9 cellular contexts compared by ENCODE assay signal in genomic region chr6:167700199-167700598, GRCh38.
DNase-seq lines count a peak whose midpoint lies in the region; ATAC-seq, FAIRE-seq and TF ChIP-seq lines count a peak whose summit lies in the region.
"Had no signal": no experiment of that assay in that cellular context is flagged by ENCODE, and none has a peak within 500 bp of the region (broad histone marks: within the 10 kb centered on the region; RNA-seq: fewer than 3 reads in every experiment).

No MANE protein-coding gene starts in this region.

- no peaks in the 10 kb centered on the region for H3K9me3 Mint-ChIP-seq in natural killer cell

- POLR2A ChIA-PET in A673 (lab: Charles Lee; ENCODE audit: low non-redundant PET): no interaction called here

- H3K27ac Mint-ChIP-seq in natural killer cell: no peak overlapping the region

- peak overlapping the region; percentile 88 for H3K27ac ChIP-seq in A673 (ENCODE audit: low read depth, low read length, poor library complexity, severe bottlenecking)
- H3K27ac ChIP-seq in coronary artery: no peak overlapping the region

- H3K4me1 ChIP-seq in A673 (ENCODE audit: insufficient read depth, low read length, poor library complexity, severe bottlenecking) (peaks cover 37% of the 10 kb centered on the region), HAP-1 (peaks cover 18% of the 10 kb centered on the region)

- intact Hi-C loops in A673 (cut with micrococcal nuclease; ENCODE audit: unreplicated experiment) (no loop called here), natural killer cell (cut with micrococcal nuclease) (no loop called here)

- in situ Hi-C loops in HAP-1 (cut with MboI; ENCODE audit: low sequenced_read_pairs): no loop called here

- H3K36me3 Mint-ChIP-seq in natural killer cell: peaks cover 7% of the 10 kb centered on the region

- H3K27me3 ChIP-seq in A673 (replicated peaks; ENCODE audit: insufficient read depth, low read depth, low read length, poor library complexity) (no peaks in the 10 kb centered on the region), HAP-1 (ENCODE audit: low read depth) (no peaks in the 10 kb centered on the region)

- no peak for TF ChIP-seq POLR2A in GM12891 (IDR thresholded peaks at IDR 0.05; ENCODE audit: low read depth, low read length)

- peaks cover 21 to 24% of the 10 kb centered on the region in 2 donors for H3K4me1 Mint-ChIP-seq in natural killer cell

- H3K9me3 ChIP-seq in A673 (ENCODE audit: low read depth, low read length, poor library complexity, severe bottlenecking): no peaks in the 10 kb centered on the region
- no peaks in the 10 kb centered on the region for H3K9me3 ChIP-seq in HAP-1

- TF ChIP-seq CTCF in A673 (conservative IDR thresholded peaks at IDR 0.05; ENCODE audit: low read depth, low read length) (no peak), coronary artery (IDR thresholded peaks at IDR 0.05) (no peak), natural killer cell (IDR thresholded peaks at IDR 0.05) (no peak)

- ATAC-seq in natural killer cell: no peak
- ATAC-seq in GM18873 (IDR thresholded peaks at IDR 0.05; ENCODE audit: low FRiP score, unreplicated experiment): no peak

- DNase-seq in A673 (ENCODE audit: low spot score) (peak; percentile 19), GM12891 (ENCODE audit: insufficient read length, low spot score) (no peak), coronary artery (ENCODE audit: low spot score) (peak; percentile 55), natural killer cell (no peak), NCI-H1048 (lab: John Stamatoyannopoulos, UW) (no peak), HAP-1 (ENCODE audit: low spot score in 2 of 2) (no peak), GDM1 (lab: John Stamatoyannopoulos, UW) (no peak)
- DNase-seq: effector memory CD4-positive, alpha-beta T cell had no signal

- H3K36me3 ChIP-seq in A673 (ENCODE audit: insufficient read depth, low read length, poor library complexity, severe bottlenecking) (no peaks in the 10 kb centered on the region), HAP-1 (replicated peaks) (no peaks in the 10 kb centered on the region)

- peaks cover 34 to 39% of the 10 kb centered on the region in 2 donors for H3K27me3 Mint-ChIP-seq in natural killer cell (ENCODE audit: low read depth in 2 of 2)

- CTCF ChIA-PET in A673 (lab: Charles Lee): no interaction called here

- no TSS peak for BruUV-seq in A673 (replicated peaks; lab: Mats Ljungman, UMichigan)

- H3K4me3 ChIP-seq in A673 (ENCODE audit: low read depth, low read length, poor library complexity, severe bottlenecking) (no peak overlapping the region), coronary artery (no peak overlapping the region), HAP-1 (no peak overlapping the region)

- peak; percentile 58 for FAIRE-seq in GM12891 (lab: Jason Lieb, UNC)

- peak overlapping the region; percentile 59 for H3K4me3 Mint-ChIP-seq in natural killer cell

TF ChIP-seq in GM12891, 5 proteins besides CTCF, POLR2A, EP300 and RAD21:
- no peak for TF ChIP-seq SPI1 (IDR thresholded peaks at IDR 0.05; ENCODE audit: low read depth, low read length)
- no peak for TF ChIP-seq POLR2AphosphoS5 (IDR thresholded peaks at IDR 0.05; ENCODE audit: low read depth, low read length)
- no peak for TF ChIP-seq POU2F2 (IDR thresholded peaks at IDR 0.05; ENCODE audit: low read depth, low read length)
- no peak for TF ChIP-seq PAX5 (IDR thresholded peaks at IDR 0.05; ENCODE audit: insufficient read depth, low read length, severe bottlenecking)
- no peak for TF ChIP-seq TAF1 (IDR thresholded peaks at IDR 0.05; ENCODE audit: low read depth, low read length)

Comparison
In these comparisons a context has a peak if more than half of its experiments do, and no peak if none do; other contexts are left out.
1. DNase-seq: peak in A673 (single experiment) and coronary artery (single experiment); none in GM12891 (single experiment), natural killer cell (single experiment), NCI-H1048 (single experiment), HAP-1 (0 of 2) and GDM1 (single experiment).